In genomic region chr7:36726806-36727503, GRCh38 we compare ENCODE assay signal across 17 cellular contexts. TPM values are rescaled to one million over a fixed set of nuclear protein-coding genes. Genes with fewer than 3 reads are reported as not detected.
A peak's percentile ranks its signal among the peaks of the same experiment; 100 is the strongest.
DNase-seq lines count a peak whose midpoint lies in the region; ATAC-seq lines count a peak whose summit lies in the region.
"Had no signal": no experiment of that assay in that cellular context is flagged by ENCODE, and none has a peak within 500 bp of the region (broad histone marks: within the 10 kb centered on the region; RNA-seq: fewer than 3 reads in every experiment).

No MANE protein-coding gene starts in this region.

- ATAC-seq in T-cell (replicated peaks in 1 of 4): no peak
- ATAC-seq in GM21390 (IDR thresholded peaks at IDR 0.05; ENCODE audit: unreplicated experiment): no peak
- ATAC-seq in GM19035 (IDR thresholded peaks at IDR 0.05; ENCODE audit: unreplicated experiment): no peak
- no peak for ATAC-seq in HG03196 (IDR thresholded peaks at IDR 0.05; ENCODE audit: unreplicated experiment)

- H3K27me3 Mint-ChIP-seq in CD8-positive, alpha-beta memory T cell: no peaks in the 10 kb centered on the region
- no peaks in the 10 kb centered on the region for H3K27me3 Mint-ChIP-seq in T-cell
- H3K27me3 Mint-ChIP-seq in immature natural killer cell (ENCODE audit: low read depth in 3 of 3): peaks cover 7 to 26% (median 16%) of the 10 kb centered on the region in 3 donors

- peaks cover 20 to 58% (median 38%) of the 10 kb centered on the region in 10 experiments for H3K4me1 ChIP-seq in BLaER1 treated with 17β-estradiol and CSF1 and Interleukin-3, amounts not matched to agents 10 nM and 100 nM
- H3K4me1 ChIP-seq in CD8-positive, alpha-beta memory T cell (ENCODE audit: insufficient read depth, low read length): peaks cover 59% of the 10 kb centered on the region

- no peaks in the 10 kb centered on the region for H3K36me3 ChIP-seq in BLaER1 treated with 17β-estradiol and CSF1 and Interleukin-3, amounts not matched to agents 10 nM and 100 nM
- H3K36me3 ChIP-seq in CD8-positive, alpha-beta memory T cell (ENCODE audit: insufficient read depth, low read length): no peaks in the 10 kb centered on the region
- H3K36me3 ChIP-seq: BLaER1 had no signal

- H3K27ac ChIP-seq in BLaER1 treated with 17β-estradiol and CSF1 and Interleukin-3, amounts not matched to agents 10 nM and 100 nM: peak overlapping the region in 7 of 11 experiments; percentile 13 to 76 (median 56); a peak in 11 of 22 replicates
- no peak overlapping the region for H3K27ac ChIP-seq in CD8-positive, alpha-beta memory T cell (ENCODE audit: low read depth, low read length)
- H3K27ac ChIP-seq: BLaER1 had no signal

- H3K27me3 ChIP-seq in BLaER1 treated with 17β-estradiol and CSF1 and Interleukin-3, amounts not matched to agents 10 nM and 100 nM: no peaks in the 10 kb centered on the region
- H3K27me3 ChIP-seq in CD8-positive, alpha-beta memory T cell (ENCODE audit: insufficient read depth, low read length, poor library complexity, severe bottlenecking): no peaks in the 10 kb centered on the region
- H3K27me3 ChIP-seq: BLaER1 had no signal

- no peak overlapping the region for H3K4me3 ChIP-seq in BLaER1 treated with 17β-estradiol and CSF1 and Interleukin-3, amounts not matched to agents 10 nM and 100 nM
- no peak overlapping the region for H3K4me3 ChIP-seq in CD8-positive, alpha-beta memory T cell (ENCODE audit: low read length)
- H3K4me3 ChIP-seq: BLaER1 had no signal

- CTCF ChIA-PET in CD8-positive, alpha-beta memory T cell (lab: Charles Lee): no interaction called here
- CTCF ChIA-PET in T-cell (lab: Charles Lee): interaction anchor here in 1 of 2 donors (1.0 kb wide), 1 partner anchor 56 kb away, joined by 3 read pairs; no protein-coding TSS in a partner anchor

- peaks cover 8 to 20% (median 11%) of the 10 kb centered on the region in 11 experiments; a peak in 17 of 22 replicates for H3K9me3 ChIP-seq in BLaER1 treated with 17β-estradiol and CSF1 and Interleukin-3, amounts not matched to agents 10 nM and 100 nM (replicated peaks in 1 of 11)
- no peaks in the 10 kb centered on the region for H3K9me3 ChIP-seq in CD8-positive, alpha-beta memory T cell (ENCODE audit: low read length)
- H3K9me3 ChIP-seq: SK-N-SH had no signal

- peak overlapping the region; percentile 31 to 88 (median 67) for H3K4me2 ChIP-seq in BLaER1 treated with 17β-estradiol and CSF1 and Interleukin-3, amounts not matched to agents 10 nM and 100 nM
- H3K4me2 ChIP-seq: BLaER1, SK-N-SH had no signal

- H3K9ac ChIP-seq in BLaER1 treated with 17β-estradiol and CSF1 and Interleukin-3, amounts not matched to agents 10 nM and 100 nM: peak overlapping the region in 2 of 11 experiments; percentile 14 to 20; a peak in 2 of 22 replicates
- H3K9ac ChIP-seq: BLaER1, SK-N-SH had no signal

- peaks cover 70 to 83% (median 77%) of the 10 kb centered on the region in 3 donors for H3K4me1 Mint-ChIP-seq in CD8-positive, alpha-beta memory T cell
- H3K4me1 Mint-ChIP-seq in T-cell (peaks cover 64 to 77% (median 65%) of the 10 kb centered on the region in 3 donors), immature natural killer cell (peaks cover 63 to 74% of the 10 kb centered on the region in 2 donors)
- H3K4me1 Mint-ChIP-seq: H9 had no signal

- H3K4me3 Mint-ChIP-seq in CD8-positive, alpha-beta memory T cell: peak overlapping the region in 6 of 7 donors; percentile 23 to 83 (median 58)
- H3K4me3 Mint-ChIP-seq in T-cell (peak overlapping the region in 1 of 3 donors; percentile 82), immature natural killer cell (peak overlapping the region; percentile 67 to 96 (median 92))
- H3K4me3 Mint-ChIP-seq: H9 had no signal

- peak overlapping the region; percentile 76 to 98 (median 94) for H3K27ac Mint-ChIP-seq in CD8-positive, alpha-beta memory T cell
- H3K27ac Mint-ChIP-seq in T-cell (peak overlapping the region; percentile 89 to 96), immature natural killer cell (peak overlapping the region; percentile 92 to 100 (median 98))

- peaks cover 5 to 28% (median 19%) of the 10 kb centered on the region in 3 donors for H3K36me3 Mint-ChIP-seq in CD8-positive, alpha-beta memory T cell
- H3K36me3 Mint-ChIP-seq in T-cell (peaks cover 3% of the 10 kb centered on the region), immature natural killer cell (peaks cover 11 to 21% (median 13%) of the 10 kb centered on the region in 3 donors)

- peaks cover 0 to 6% (median 5%) of the 10 kb centered on the region in 5 donors for H3K9me3 Mint-ChIP-seq in CD8-positive, alpha-beta memory T cell
- peaks cover 4 to 7% (median 6%) of the 10 kb centered on the region in 3 donors for H3K9me3 Mint-ChIP-seq in T-cell
- H3K9me3 Mint-ChIP-seq in immature natural killer cell: no peaks in the 10 kb centered on the region

- DNase-seq in CD8-positive, alpha-beta memory T cell: no peak
- no peak for DNase-seq in T-cell
- peak in 1 of 3 donors; percentile 34 for DNase-seq in immature natural killer cell
- DNase-seq: activated CD4-positive, CD25-positive, alpha-beta regulatory T cell; activated gamma-delta T cell treated with Interleukin-2 at 50 U/mL for 16 hours; central memory CD4-positive, alpha-beta T cell; H9; kidney; NCI-H2107; SK-N-SH; stimulated activated naive CD4-positive, alpha-beta T cell treated with Interleukin-2 at 50 U/mL for 16 hours had no signal

- H4K20me1 ChIP-seq in BLaER1 treated with 17β-estradiol and CSF1 and Interleukin-3, amounts not matched to agents 10 nM and 100 nM: no peaks in the 10 kb centered on the region
- H4K20me1 ChIP-seq: BLaER1 had no signal

- POLR2A ChIA-PET in CD8-positive, alpha-beta memory T cell (lab: Charles Lee): interaction anchor here (0.6 to 0.7 kb wide), 3 partner anchors 9 to 42 kb away, joined by 3 to 4 read pairs (median 3); no protein-coding TSS in a partner anchor
- POLR2A ChIA-PET in T-cell (lab: Charles Lee): interaction anchor here (0.6 to 1.1 kb wide), 3 partner anchors 17 to 58 kb away, joined by 3 to 13 read pairs (median 3); no protein-coding TSS in a partner anchor

RNA-seq across cellular contexts. Expression of gene AOAH, which starts 2.7 kb away (rescaled TPM):
- 10 to 100 TPM; 25.0 to 26.4 TPM for total RNA-seq in CD8-positive, alpha-beta memory T cell
- polyA plus RNA-seq in CD8-positive, alpha-beta memory T cell: 59.2 TPM
- 10 to 100 TPM; 13.0 to 78.5 (median 27.5) TPM for total RNA-seq in T-cell
- polyA plus RNA-seq in immature natural killer cell: 100 to 1,000 TPM; 288 to 385 (median 331) TPM
- total RNA-seq: pulmonary artery endothelial cell had no signal
- polyA plus RNA-seq: SK-N-SH had no signal
